In the genomic region with DNA sequence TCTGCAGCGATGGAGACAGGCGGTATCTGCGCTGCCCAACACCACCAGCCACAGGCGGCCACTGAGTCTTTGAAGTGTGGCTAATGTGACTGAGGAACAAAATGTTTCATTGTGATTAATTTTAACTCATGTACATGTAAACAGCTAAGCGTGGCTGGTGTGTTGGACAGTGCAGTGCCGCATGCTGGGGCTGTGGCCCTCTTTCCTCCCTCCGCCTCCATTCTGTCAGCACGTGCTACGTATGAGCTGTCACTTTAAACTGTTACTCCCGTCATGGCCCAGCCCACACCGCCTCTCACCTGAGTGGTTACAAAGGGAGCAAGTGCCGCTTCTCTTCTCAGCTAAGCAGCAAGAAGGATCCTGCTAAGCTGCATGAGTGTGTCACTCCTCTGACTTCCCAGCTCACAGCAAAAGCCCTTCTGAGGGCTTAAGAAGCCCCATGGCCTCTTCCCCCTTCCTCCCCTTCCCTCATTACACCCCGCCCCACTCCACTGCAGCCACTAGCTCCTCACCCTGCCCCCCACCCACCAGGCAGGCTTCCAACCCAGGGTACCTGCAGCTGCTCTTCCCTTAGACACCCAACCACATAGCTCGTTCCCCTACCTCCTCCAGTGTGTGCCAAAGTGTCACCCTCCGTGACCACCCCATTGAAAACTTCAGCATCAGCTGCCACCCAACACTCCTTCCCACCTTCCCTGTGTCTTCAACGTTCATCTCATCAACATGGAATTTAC, we compare ENCODE assay signal across 1 cellular context.
TF ChIP-seq lines count a peak whose summit lies in the region.

No MANE protein-coding gene starts in this region.

TF ChIP-seq in GM12878, 131 proteins besides CTCF, POLR2A, EP300 and RAD21 (continued from another document and continues in another):
- no peak for TF ChIP-seq CBX5 (IDR thresholded peaks at IDR 0.05; ENCODE audit: low read depth)
- peak; percentile 95 for TF ChIP-seq BHLHE40 (IDR thresholded peaks at IDR 0.05; ENCODE audit: borderline replicate concordance in 1 of 2, low read depth in 2 of 2, low read length in 1 of 2)
- TF ChIP-seq SMAD5 (IDR thresholded peaks at IDR 0.05; ENCODE audit: low read depth) = no peak
- TF ChIP-seq POLR2AphosphoS5 (IDR thresholded peaks at IDR 0.05; ENCODE audit: low read length) = no peak
- peak; percentile 78 for TF ChIP-seq MXI1 (IDR thresholded peaks at IDR 0.05; ENCODE audit: low read depth, low read length)
- no peak for TF ChIP-seq ZNF24 (IDR thresholded peaks at IDR 0.05)
- TF ChIP-seq, protein P1, sequence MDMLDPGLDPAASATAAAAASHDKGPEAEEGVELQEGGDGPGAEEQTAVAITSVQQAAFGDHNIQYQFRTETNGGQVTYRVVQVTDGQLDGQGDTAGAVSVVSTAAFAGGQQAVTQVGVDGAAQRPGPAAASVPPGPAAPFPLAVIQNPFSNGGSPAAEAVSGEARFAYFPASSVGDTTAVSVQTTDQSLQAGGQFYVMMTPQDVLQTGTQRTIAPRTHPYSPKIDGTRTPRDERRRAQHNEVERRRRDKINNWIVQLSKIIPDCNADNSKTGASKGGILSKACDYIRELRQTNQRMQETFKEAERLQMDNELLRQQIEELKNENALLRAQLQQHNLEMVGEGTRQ (IDR thresholded peaks at IDR 0.05; ENCODE audit: borderline replicate concordance, low read depth, low read length) = no peak
- TF ChIP-seq, protein P2, sequence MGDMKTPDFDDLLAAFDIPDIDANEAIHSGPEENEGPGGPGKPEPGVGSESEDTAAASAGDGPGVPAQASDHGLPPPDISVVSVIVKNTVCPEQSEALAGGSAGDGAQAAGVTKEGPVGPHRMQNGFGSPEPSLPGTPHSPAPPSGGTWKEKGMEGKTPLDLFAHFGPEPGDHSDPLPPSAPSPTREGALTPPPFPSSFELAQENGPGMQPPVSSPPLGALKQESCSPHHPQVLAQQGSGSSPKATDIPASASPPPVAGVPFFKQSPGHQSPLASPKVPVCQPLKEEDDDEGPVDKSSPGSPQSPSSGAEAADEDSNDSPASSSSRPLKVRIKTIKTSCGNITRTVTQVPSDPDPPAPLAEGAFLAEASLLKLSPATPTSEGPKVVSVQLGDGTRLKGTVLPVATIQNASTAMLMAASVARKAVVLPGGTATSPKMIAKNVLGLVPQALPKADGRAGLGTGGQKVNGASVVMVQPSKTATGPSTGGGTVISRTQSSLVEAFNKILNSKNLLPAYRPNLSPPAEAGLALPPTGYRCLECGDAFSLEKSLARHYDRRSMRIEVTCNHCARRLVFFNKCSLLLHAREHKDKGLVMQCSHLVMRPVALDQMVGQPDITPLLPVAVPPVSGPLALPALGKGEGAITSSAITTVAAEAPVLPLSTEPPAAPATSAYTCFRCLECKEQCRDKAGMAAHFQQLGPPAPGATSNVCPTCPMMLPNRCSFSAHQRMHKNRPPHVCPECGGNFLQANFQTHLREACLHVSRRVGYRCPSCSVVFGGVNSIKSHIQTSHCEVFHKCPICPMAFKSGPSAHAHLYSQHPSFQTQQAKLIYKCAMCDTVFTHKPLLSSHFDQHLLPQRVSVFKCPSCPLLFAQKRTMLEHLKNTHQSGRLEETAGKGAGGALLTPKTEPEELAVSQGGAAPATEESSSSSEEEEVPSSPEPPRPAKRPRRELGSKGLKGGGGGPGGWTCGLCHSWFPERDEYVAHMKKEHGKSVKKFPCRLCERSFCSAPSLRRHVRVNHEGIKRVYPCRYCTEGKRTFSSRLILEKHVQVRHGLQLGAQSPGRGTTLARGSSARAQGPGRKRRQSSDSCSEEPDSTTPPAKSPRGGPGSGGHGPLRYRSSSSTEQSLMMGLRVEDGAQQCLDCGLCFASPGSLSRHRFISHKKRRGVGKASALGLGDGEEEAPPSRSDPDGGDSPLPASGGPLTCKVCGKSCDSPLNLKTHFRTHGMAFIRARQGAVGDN (IDR thresholded peaks at IDR 0.05) = no peak
- TF ChIP-seq SIN3A (IDR thresholded peaks at IDR 0.05; ENCODE audit: low read depth, low read length) = no peak
- TF ChIP-seq, protein P3, sequence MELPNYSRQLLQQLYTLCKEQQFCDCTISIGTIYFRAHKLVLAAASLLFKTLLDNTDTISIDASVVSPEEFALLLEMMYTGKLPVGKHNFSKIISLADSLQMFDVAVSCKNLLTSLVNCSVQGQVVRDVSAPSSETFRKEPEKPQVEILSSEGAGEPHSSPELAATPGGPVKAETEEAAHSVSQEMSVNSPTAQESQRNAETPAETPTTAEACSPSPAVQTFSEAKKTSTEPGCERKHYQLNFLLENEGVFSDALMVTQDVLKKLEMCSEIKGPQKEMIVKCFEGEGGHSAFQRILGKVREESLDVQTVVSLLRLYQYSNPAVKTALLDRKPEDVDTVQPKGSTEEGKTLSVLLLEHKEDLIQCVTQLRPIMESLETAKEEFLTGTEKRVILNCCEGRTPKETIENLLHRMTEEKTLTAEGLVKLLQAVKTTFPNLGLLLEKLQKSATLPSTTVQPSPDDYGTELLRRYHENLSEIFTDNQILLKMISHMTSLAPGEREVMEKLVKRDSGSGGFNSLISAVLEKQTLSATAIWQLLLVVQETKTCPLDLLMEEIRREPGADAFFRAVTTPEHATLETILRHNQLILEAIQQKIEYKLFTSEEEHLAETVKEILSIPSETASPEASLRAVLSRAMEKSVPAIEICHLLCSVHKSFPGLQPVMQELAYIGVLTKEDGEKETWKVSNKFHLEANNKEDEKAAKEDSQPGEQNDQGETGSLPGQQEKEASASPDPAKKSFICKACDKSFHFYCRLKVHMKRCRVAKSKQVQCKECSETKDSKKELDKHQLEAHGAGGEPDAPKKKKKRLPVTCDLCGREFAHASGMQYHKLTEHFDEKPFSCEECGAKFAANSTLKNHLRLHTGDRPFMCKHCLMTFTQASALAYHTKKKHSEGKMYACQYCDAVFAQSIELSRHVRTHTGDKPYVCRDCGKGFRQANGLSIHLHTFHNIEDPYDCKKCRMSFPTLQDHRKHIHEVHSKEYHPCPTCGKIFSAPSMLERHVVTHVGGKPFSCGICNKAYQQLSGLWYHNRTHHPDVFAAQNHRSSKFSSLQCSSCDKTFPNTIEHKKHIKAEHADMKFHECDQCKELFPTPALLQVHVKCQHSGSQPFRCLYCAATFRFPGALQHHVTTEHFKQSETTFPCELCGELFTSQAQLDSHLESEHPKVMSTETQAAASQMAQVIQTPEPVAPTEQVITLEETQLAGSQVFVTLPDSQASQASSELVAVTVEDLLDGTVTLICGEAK (IDR thresholded peaks at IDR 0.05; ENCODE audit: borderline replicate concordance) = no peak
- TF ChIP-seq, protein P4, sequence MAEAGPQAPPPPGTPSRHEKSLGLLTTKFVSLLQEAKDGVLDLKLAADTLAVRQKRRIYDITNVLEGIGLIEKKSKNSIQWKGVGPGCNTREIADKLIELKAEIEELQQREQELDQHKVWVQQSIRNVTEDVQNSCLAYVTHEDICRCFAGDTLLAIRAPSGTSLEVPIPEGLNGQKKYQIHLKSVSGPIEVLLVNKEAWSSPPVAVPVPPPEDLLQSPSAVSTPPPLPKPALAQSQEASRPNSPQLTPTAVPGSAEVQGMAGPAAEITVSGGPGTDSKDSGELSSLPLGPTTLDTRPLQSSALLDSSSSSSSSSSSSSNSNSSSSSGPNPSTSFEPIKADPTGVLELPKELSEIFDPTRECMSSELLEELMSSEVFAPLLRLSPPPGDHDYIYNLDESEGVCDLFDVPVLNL (IDR thresholded peaks at IDR 0.05; ENCODE audit: low read depth, low read length) = no peak
- TF ChIP-seq ZNF274 (IDR thresholded peaks at IDR 0.05; ENCODE audit: insufficient read depth, insufficient read length) = no peak
- no peak for TF ChIP-seq SMAD1 (IDR thresholded peaks at IDR 0.05; ENCODE audit: low read depth, partially characterized antibody)
- no peak for TF ChIP-seq FOXK2 (IDR thresholded peaks at IDR 0.05)
- TF ChIP-seq BCL11A (IDR thresholded peaks at IDR 0.05; ENCODE audit: low read depth, low read length) = no peak
- TF ChIP-seq MTA3 (IDR thresholded peaks at IDR 0.05; ENCODE audit: borderline replicate concordance, low read length) = no peak
- TF ChIP-seq KAT2A (conservative IDR thresholded peaks at IDR 0.05; ENCODE audit: control insufficient read depth, low read depth, low read length) = no peak
- TF ChIP-seq, protein P5, sequence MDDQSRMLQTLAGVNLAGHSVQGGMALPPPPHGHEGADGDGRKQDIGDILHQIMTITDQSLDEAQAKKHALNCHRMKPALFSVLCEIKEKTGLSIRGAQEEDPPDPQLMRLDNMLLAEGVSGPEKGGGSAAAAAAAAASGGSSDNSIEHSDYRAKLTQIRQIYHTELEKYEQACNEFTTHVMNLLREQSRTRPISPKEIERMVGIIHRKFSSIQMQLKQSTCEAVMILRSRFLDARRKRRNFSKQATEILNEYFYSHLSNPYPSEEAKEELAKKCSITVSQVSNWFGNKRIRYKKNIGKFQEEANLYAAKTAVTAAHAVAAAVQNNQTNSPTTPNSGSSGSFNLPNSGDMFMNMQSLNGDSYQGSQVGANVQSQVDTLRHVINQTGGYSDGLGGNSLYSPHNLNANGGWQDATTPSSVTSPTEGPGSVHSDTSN (IDR thresholded peaks at IDR 0.05; ENCODE audit: insufficient replicate concordance, low read depth, low read length) = peak; percentile 17
- TF ChIP-seq, protein P6, sequence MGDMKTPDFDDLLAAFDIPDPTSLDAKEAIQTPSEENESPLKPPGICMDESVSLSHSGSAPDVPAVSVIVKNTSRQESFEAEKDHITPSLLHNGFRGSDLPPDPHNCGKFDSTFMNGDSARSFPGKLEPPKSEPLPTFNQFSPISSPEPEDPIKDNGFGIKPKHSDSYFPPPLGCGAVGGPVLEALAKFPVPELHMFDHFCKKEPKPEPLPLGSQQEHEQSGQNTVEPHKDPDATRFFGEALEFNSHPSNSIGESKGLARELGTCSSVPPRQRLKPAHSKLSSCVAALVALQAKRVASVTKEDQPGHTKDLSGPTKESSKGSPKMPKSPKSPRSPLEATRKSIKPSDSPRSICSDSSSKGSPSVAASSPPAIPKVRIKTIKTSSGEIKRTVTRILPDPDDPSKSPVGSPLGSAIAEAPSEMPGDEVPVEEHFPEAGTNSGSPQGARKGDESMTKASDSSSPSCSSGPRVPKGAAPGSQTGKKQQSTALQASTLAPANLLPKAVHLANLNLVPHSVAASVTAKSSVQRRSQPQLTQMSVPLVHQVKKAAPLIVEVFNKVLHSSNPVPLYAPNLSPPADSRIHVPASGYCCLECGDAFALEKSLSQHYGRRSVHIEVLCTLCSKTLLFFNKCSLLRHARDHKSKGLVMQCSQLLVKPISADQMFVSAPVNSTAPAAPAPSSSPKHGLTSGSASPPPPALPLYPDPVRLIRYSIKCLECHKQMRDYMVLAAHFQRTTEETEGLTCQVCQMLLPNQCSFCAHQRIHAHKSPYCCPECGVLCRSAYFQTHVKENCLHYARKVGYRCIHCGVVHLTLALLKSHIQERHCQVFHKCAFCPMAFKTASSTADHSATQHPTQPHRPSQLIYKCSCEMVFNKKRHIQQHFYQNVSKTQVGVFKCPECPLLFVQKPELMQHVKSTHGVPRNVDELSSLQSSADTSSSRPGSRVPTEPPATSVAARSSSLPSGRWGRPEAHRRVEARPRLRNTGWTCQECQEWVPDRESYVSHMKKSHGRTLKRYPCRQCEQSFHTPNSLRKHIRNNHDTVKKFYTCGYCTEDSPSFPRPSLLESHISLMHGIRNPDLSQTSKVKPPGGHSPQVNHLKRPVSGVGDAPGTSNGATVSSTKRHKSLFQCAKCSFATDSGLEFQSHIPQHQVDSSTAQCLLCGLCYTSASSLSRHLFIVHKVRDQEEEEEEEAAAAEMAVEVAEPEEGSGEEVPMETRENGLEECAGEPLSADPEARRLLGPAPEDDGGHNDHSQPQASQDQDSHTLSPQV (IDR thresholded peaks at IDR 0.05) = no peak
- TF ChIP-seq NR2F1 (conservative IDR thresholded peaks at IDR 0.05) = no peak
- no peak for TF ChIP-seq NFXL1 (IDR thresholded peaks at IDR 0.05; ENCODE audit: borderline replicate concordance)
- TF ChIP-seq, protein P7, sequence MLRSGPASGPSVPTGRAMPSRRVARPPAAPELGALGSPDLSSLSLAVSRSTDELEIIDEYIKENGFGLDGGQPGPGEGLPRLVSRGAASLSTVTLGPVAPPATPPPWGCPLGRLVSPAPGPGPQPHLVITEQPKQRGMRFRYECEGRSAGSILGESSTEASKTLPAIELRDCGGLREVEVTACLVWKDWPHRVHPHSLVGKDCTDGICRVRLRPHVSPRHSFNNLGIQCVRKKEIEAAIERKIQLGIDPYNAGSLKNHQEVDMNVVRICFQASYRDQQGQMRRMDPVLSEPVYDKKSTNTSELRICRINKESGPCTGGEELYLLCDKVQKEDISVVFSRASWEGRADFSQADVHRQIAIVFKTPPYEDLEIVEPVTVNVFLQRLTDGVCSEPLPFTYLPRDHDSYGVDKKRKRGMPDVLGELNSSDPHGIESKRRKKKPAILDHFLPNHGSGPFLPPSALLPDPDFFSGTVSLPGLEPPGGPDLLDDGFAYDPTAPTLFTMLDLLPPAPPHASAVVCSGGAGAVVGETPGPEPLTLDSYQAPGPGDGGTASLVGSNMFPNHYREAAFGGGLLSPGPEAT (IDR thresholded peaks at IDR 0.05; ENCODE audit: low read depth) = no peak
- TF ChIP-seq SP1 (IDR thresholded peaks at IDR 0.05; ENCODE audit: low read depth, low read length) = no peak
- TF ChIP-seq RB1 (IDR thresholded peaks at IDR 0.05; ENCODE audit: borderline replicate concordance) = no peak
- TF ChIP-seq HDAC2 (IDR thresholded peaks at IDR 0.05) = no peak
- no peak for TF ChIP-seq CHD1 (IDR thresholded peaks at IDR 0.05; ENCODE audit: low read depth, low read length)
- TF ChIP-seq, protein P8, sequence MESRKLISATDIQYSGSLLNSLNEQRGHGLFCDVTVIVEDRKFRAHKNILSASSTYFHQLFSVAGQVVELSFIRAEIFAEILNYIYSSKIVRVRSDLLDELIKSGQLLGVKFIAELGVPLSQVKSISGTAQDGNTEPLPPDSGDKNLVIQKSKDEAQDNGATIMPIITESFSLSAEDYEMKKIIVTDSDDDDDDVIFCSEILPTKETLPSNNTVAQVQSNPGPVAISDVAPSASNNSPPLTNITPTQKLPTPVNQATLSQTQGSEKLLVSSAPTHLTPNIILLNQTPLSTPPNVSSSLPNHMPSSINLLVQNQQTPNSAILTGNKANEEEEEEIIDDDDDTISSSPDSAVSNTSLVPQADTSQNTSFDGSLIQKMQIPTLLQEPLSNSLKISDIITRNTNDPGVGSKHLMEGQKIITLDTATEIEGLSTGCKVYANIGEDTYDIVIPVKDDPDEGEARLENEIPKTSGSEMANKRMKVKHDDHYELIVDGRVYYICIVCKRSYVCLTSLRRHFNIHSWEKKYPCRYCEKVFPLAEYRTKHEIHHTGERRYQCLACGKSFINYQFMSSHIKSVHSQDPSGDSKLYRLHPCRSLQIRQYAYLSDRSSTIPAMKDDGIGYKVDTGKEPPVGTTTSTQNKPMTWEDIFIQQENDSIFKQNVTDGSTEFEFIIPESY (IDR thresholded peaks at IDR 0.05) = peak; percentile 82; the same call in 1 of the 2 replicates
- peak; percentile 20; the same call in 1 of the 2 replicates for TF ChIP-seq RUNX3 (IDR thresholded peaks at IDR 0.05; ENCODE audit: low read length)
- no peak for TF ChIP-seq PAX8 (IDR thresholded peaks at IDR 0.05)
- TF ChIP-seq, protein P9, sequence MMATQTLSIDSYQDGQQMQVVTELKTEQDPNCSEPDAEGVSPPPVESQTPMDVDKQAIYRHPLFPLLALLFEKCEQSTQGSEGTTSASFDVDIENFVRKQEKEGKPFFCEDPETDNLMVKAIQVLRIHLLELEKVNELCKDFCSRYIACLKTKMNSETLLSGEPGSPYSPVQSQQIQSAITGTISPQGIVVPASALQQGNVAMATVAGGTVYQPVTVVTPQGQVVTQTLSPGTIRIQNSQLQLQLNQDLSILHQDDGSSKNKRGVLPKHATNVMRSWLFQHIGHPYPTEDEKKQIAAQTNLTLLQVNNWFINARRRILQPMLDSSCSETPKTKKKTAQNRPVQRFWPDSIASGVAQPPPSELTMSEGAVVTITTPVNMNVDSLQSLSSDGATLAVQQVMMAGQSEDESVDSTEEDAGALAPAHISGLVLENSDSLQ (IDR thresholded peaks at IDR 0.05) = peak; percentile 48; the same call in 1 of the 2 replicates
